In the genomic region with DNA sequence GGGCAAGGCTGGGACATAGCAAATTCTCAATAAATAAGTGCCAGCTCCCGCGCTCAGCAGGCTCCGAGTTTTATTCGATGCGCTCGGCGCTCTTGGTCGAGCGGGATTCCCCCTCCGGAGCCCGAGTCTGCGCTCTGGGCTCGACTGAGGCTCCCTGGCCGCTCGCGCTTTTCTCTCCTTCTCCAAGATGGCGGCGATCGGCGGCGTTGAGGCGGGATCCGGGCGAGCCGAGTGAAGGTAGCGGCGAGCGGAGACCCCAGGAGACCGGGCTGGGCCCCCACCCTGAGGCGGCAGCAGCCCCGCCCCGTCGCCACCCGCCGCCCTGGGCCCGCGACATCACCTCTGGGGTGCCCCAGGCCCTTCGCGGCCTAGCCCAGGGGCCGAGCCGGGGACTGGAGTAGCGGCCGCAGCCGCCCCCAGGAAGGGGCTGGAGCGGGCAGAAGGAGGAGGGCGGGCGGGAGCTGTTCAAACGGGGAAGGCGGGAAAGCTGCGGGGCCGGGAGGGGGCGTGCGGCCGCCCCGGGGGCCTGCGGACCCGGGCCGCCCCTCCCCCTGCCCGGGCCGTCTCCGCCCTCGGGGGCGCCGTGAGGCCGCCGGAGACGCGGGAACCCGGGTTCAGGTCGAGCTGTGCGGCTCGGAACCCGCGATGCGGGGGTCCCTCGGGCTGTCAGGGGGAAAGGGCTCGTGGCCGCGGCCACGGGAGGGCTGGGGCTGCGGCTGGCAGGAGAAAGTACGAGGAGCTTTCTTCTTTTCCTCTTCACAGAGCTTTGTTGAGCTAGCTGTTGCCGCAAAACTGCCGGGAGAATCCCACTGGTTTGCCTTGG, we compare ENCODE assay signal across 1 cellular context.
TF ChIP-seq lines count a peak whose summit lies in the region.

A gene with protein sequence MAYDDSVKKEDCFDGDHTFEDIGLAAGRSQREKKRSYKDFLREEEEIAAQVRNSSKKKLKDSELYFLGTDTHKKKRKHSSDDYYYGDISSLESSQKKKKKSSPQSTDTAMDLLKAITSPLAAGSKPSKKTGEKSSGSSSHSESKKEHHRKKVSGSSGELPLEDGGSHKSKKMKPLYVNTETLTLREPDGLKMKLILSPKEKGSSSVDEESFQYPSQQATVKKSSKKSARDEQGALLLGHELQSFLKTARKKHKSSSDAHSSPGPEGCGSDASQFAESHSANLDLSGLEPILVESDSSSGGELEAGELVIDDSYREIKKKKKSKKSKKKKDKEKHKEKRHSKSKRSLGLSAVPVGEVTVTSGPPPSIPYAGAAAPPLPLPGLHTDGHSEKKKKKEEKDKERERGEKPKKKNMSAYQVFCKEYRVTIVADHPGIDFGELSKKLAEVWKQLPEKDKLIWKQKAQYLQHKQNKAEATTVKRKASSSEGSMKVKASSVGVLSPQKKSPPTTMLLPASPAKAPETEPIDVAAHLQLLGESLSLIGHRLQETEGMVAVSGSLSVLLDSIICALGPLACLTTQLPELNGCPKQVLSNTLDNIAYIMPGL (plus strand): TSS at position 173 of the 823 bp plus-strand sequence. CDS start 4,898 bp downstream, outside the sequence.

TF ChIP-seq in WTC11, 78 proteins besides CTCF, POLR2A, EP300 and RAD21 (continued from another document):
- TF ChIP-seq, protein P1, sequence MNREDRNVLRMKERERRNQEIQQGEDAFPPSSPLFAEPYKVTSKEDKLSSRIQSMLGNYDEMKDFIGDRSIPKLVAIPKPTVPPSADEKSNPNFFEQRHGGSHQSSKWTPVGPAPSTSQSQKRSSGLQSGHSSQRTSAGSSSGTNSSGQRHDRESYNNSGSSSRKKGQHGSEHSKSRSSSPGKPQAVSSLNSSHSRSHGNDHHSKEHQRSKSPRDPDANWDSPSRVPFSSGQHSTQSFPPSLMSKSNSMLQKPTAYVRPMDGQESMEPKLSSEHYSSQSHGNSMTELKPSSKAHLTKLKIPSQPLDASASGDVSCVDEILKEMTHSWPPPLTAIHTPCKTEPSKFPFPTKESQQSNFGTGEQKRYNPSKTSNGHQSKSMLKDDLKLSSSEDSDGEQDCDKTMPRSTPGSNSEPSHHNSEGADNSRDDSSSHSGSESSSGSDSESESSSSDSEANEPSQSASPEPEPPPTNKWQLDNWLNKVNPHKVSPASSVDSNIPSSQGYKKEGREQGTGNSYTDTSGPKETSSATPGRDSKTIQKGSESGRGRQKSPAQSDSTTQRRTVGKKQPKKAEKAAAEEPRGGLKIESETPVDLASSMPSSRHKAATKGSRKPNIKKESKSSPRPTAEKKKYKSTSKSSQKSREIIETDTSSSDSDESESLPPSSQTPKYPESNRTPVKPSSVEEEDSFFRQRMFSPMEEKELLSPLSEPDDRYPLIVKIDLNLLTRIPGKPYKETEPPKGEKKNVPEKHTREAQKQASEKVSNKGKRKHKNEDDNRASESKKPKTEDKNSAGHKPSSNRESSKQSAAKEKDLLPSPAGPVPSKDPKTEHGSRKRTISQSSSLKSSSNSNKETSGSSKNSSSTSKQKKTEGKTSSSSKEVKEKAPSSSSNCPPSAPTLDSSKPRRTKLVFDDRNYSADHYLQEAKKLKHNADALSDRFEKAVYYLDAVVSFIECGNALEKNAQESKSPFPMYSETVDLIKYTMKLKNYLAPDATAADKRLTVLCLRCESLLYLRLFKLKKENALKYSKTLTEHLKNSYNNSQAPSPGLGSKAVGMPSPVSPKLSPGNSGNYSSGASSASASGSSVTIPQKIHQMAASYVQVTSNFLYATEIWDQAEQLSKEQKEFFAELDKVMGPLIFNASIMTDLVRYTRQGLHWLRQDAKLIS (CRISPR knock-in tag; IDR thresholded peaks at IDR 0.05; ENCODE audit: borderline replicate concordance): no peak
- TF ChIP-seq TP53 (CRISPR knock-in tag; IDR thresholded peaks at IDR 0.05): peak; percentile 69; the same call in 1 of the 2 replicates
- peak; percentile 24; the same call in 1 of the 2 replicates for TF ChIP-seq CREM (CRISPR knock-in tag; IDR thresholded peaks at IDR 0.05)
- TF ChIP-seq ZNF396 (CRISPR knock-in tag; IDR thresholded peaks at IDR 0.05; ENCODE audit: borderline replicate concordance): no peak
- no peak for TF ChIP-seq SOX15 (CRISPR knock-in tag; IDR thresholded peaks at IDR 0.05)
- peak; percentile 83; the same call in 1 of the 2 replicates for TF ChIP-seq JUN (CRISPR knock-in tag; IDR thresholded peaks at IDR 0.05)
- TF ChIP-seq GTF2I (CRISPR knock-in tag; conservative IDR thresholded peaks at IDR 0.05): no peak
- TF ChIP-seq ZNF317 (CRISPR knock-in tag; IDR thresholded peaks at IDR 0.05; ENCODE audit: borderline replicate concordance, low read depth): peak; percentile 51; the same call in 1 of the 2 replicates
- TF ChIP-seq ZNF219 (CRISPR knock-in tag; IDR thresholded peaks at IDR 0.05; ENCODE audit: borderline replicate concordance): peak; percentile 83; the same call in 1 of the 2 replicates
- TF ChIP-seq, protein P2, sequence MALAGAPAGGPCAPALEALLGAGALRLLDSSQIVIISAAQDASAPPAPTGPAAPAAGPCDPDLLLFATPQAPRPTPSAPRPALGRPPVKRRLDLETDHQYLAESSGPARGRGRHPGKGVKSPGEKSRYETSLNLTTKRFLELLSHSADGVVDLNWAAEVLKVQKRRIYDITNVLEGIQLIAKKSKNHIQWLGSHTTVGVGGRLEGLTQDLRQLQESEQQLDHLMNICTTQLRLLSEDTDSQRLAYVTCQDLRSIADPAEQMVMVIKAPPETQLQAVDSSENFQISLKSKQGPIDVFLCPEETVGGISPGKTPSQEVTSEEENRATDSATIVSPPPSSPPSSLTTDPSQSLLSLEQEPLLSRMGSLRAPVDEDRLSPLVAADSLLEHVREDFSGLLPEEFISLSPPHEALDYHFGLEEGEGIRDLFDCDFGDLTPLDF (CRISPR knock-in tag; IDR thresholded peaks at IDR 0.05): no peak
- no peak for TF ChIP-seq JAZF1 (CRISPR knock-in tag; IDR thresholded peaks at IDR 0.05)
- TF ChIP-seq, protein P3, sequence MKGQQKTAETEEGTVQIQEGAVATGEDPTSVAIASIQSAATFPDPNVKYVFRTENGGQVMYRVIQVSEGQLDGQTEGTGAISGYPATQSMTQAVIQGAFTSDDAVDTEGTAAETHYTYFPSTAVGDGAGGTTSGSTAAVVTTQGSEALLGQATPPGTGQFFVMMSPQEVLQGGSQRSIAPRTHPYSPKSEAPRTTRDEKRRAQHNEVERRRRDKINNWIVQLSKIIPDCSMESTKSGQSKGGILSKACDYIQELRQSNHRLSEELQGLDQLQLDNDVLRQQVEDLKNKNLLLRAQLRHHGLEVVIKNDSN (CRISPR knock-in tag; IDR thresholded peaks at IDR 0.05): peak; percentile 24; the same call in 1 of the 2 replicates
- peak; percentile 75 for TF ChIP-seq FOXP1 (CRISPR knock-in tag; IDR thresholded peaks at IDR 0.05; ENCODE audit: borderline replicate concordance)
- TF ChIP-seq SP1 (CRISPR knock-in tag; conservative IDR thresholded peaks at IDR 0.05): no peak; the same call in 1 of the 2 replicates
- TF ChIP-seq, protein P4, sequence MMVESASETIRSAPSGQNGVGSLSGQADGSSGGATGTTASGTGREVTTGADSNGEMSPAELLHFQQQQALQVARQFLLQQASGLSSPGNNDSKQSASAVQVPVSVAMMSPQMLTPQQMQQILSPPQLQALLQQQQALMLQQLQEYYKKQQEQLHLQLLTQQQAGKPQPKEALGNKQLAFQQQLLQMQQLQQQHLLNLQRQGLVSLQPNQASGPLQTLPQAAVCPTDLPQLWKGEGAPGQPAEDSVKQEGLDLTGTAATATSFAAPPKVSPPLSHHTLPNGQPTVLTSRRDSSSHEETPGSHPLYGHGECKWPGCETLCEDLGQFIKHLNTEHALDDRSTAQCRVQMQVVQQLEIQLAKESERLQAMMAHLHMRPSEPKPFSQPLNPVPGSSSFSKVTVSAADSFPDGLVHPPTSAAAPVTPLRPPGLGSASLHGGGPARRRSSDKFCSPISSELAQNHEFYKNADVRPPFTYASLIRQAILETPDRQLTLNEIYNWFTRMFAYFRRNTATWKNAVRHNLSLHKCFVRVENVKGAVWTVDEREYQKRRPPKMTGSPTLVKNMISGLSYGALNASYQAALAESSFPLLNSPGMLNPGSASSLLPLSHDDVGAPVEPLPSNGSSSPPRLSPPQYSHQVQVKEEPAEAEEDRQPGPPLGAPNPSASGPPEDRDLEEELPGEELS (CRISPR knock-in tag; IDR thresholded peaks at IDR 0.05): peak; percentile 82
- TF ChIP-seq ETV6 (CRISPR knock-in tag; IDR thresholded peaks at IDR 0.05): peak; percentile 22; the same call in 1 of the 2 replicates
- peak; percentile 64; the same call in 1 of the 2 replicates for TF ChIP-seq NR1H2 (CRISPR knock-in tag; IDR thresholded peaks at IDR 0.05)
- TF ChIP-seq NFE2L1 (CRISPR knock-in tag; IDR thresholded peaks at IDR 0.05): peak; percentile 27; the same call in 1 of the 2 replicates
- TF ChIP-seq ZNF671 (CRISPR knock-in tag; IDR thresholded peaks at IDR 0.05): no peak
- TF ChIP-seq, protein P5, sequence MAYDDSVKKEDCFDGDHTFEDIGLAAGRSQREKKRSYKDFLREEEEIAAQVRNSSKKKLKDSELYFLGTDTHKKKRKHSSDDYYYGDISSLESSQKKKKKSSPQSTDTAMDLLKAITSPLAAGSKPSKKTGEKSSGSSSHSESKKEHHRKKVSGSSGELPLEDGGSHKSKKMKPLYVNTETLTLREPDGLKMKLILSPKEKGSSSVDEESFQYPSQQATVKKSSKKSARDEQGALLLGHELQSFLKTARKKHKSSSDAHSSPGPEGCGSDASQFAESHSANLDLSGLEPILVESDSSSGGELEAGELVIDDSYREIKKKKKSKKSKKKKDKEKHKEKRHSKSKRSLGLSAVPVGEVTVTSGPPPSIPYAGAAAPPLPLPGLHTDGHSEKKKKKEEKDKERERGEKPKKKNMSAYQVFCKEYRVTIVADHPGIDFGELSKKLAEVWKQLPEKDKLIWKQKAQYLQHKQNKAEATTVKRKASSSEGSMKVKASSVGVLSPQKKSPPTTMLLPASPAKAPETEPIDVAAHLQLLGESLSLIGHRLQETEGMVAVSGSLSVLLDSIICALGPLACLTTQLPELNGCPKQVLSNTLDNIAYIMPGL (CRISPR knock-in tag; IDR thresholded peaks at IDR 0.05): peak; percentile 99
- no peak for TF ChIP-seq EMX1 (CRISPR knock-in tag; IDR thresholded peaks at IDR 0.05)
- TF ChIP-seq, protein P6, sequence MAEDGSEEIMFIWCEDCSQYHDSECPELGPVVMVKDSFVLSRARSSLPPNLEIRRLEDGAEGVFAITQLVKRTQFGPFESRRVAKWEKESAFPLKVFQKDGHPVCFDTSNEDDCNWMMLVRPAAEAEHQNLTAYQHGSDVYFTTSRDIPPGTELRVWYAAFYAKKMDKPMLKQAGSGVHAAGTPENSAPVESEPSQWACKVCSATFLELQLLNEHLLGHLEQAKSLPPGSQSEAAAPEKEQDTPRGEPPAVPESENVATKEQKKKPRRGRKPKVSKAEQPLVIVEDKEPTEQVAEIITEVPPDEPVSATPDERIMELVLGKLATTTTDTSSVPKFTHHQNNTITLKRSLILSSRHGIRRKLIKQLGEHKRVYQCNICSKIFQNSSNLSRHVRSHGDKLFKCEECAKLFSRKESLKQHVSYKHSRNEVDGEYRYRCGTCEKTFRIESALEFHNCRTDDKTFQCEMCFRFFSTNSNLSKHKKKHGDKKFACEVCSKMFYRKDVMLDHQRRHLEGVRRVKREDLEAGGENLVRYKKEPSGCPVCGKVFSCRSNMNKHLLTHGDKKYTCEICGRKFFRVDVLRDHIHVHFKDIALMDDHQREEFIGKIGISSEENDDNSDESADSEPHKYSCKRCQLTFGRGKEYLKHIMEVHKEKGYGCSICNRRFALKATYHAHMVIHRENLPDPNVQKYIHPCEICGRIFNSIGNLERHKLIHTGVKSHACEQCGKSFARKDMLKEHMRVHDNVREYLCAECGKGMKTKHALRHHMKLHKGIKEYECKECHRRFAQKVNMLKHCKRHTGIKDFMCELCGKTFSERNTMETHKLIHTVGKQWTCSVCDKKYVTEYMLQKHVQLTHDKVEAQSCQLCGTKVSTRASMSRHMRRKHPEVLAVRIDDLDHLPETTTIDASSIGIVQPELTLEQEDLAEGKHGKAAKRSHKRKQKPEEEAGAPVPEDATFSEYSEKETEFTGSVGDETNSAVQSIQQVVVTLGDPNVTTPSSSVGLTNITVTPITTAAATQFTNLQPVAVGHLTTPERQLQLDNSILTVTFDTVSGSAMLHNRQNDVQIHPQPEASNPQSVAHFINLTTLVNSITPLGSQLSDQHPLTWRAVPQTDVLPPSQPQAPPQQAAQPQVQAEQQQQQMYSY (CRISPR knock-in tag; IDR thresholded peaks at IDR 0.05): no peak
- TF ChIP-seq CREB1 (CRISPR knock-in tag; IDR thresholded peaks at IDR 0.05): no peak
- TF ChIP-seq, protein P7, sequence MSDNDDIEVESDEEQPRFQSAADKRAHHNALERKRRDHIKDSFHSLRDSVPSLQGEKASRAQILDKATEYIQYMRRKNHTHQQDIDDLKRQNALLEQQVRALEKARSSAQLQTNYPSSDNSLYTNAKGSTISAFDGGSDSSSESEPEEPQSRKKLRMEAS (CRISPR knock-in tag; IDR thresholded peaks at IDR 0.05): peak; percentile 60
